ENCODE assay signal across 1 cellular context in the genomic region with DNA sequence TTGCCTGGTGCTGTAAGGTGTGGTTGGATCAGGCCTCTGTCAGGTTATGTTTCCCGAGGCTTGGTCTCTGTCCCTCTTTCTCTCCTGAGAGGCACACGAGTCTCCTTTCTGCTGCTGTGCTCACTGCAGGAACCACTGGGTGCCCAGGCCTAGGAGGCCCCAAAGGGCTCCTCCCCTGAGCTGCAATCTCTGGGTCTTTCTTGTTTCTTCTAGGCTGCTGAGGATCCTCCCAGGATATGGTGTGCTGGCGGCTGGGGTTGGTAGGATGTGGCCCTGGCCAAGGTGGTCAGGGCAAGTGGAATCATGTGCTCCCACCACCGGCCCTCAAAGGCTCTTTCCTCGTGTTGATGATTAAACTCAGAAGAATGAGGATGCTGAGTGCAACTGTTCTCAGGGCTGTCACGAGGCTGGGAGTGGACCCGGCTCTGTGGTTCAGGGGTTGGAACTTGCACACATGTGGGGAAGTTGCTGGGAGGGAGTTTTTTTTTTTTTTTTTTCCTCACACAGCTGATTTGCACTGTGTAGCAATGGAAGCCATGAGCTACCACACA.
TF ChIP-seq lines count a peak whose summit lies in the region.

No MANE protein-coding gene starts in this region.

TF ChIP-seq in GM12878, 131 proteins besides CTCF, POLR2A, EP300 and RAD21 (continued from another document):
- TF ChIP-seq PAX5 (IDR thresholded peaks at IDR 0.05; ENCODE audit: borderline replicate concordance, low read depth, low read length) (0 out of 2 replicates have a peak, but pooled peaks have one; percentile 11), RUNX3 (IDR thresholded peaks at IDR 0.05; ENCODE audit: low read length) (peak; percentile 71), STAT3 (IDR thresholded peaks at IDR 0.05; ENCODE audit: low read depth, low read length) (no peak), ASH2L (IDR thresholded peaks at IDR 0.05; ENCODE audit: borderline replicate concordance, low read depth) (no peak), IKZF1 (conservative IDR thresholded peaks at IDR 0.05) (peak; percentile 61), IKZF2 (IDR thresholded peaks at IDR 0.05) (peak; percentile 68 to 74; a peak in 2 of 4 replicates), IRF4 (IDR thresholded peaks at IDR 0.05; ENCODE audit: low read depth, low read length) (0 out of 2 replicates have a peak, but pooled peaks have one; percentile 31), RELB (IDR thresholded peaks at IDR 0.05; ENCODE audit: low read depth) (peak; percentile 85), KLF5 (IDR thresholded peaks at IDR 0.05; ENCODE audit: partially characterized antibody) (no peak), BHLHE40 (IDR thresholded peaks at IDR 0.05; ENCODE audit: borderline replicate concordance in 1 of 2, low read depth in 2 of 2, low read length in 1 of 2) (peak; percentile 74 to 86), CBFB (IDR thresholded peaks at IDR 0.05; ENCODE audit: low read depth) (0 out of 2 replicates have a peak, but pooled peaks have one; percentile 28), RAD51 (IDR thresholded peaks at IDR 0.05) (peak; percentile 60)
